Comparison of ENCODE assay signal across 14 cellular contexts in the genomic region with DNA sequence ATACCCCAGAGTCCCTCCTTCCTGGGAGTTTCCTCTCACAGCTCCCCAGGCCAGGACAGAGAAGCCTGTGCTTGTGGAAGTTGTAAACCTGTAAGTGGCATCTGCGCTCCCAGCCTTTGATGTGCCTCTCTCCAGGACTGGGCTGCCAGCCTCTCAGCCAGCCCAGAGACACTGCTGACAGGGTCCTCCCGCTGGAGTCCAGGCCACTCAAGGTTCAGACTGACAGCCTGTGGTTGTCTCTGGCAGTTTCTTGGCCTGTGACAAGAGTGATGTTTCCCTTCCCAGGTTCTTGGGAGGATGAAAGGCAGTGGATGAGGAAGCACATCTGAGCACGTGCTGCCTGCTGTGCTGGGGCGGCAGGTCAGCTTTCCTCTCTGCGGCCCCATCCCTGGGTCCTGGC. TPM values are rescaled to one million over a fixed set of nuclear protein-coding genes. Genes with fewer than 3 reads are reported as not detected.
DNase-seq lines count a peak whose midpoint lies in the region; ATAC-seq and TF ChIP-seq lines count a peak whose summit lies in the region.
"Had no signal": no experiment of that assay in that cellular context is flagged by ENCODE, and none has a peak within 500 bp of the region (broad histone marks: within the 10 kb centered on the region; RNA-seq: fewer than 3 reads in every experiment).

No MANE protein-coding gene starts in this region.

- H4K20me1 ChIP-seq in BLaER1 = peaks cover 76% of the 10 kb centered on the region
- H4K20me1 ChIP-seq in HCT116 (ENCODE audit: insufficient read depth) = no peaks in the 10 kb centered on the region
- peaks cover 37% of the 10 kb centered on the region for H4K20me1 ChIP-seq in neural progenitor cell (ENCODE audit: low read depth)
- H4K20me1 ChIP-seq in MM.1S (ENCODE audit: insufficient read depth, low read length) = no peaks in the 10 kb centered on the region

- H3K4me2 ChIP-seq in BLaER1 = no peak overlapping the region
- H3K4me2 ChIP-seq in HCT116 (ENCODE audit: low read length) = peak overlapping the region; percentile 99
- H3K4me2 ChIP-seq in neural progenitor cell = no peak overlapping the region
- H3K4me2 ChIP-seq in MM.1S (ENCODE audit: low read depth, low read length) = no peak overlapping the region

- ATAC-seq in HCT116 (peak; percentile 14), HG03571 (IDR thresholded peaks at IDR 0.05; ENCODE audit: unreplicated experiment) (no peak), HG03280 (IDR thresholded peaks at IDR 0.05; ENCODE audit: unreplicated experiment) (no peak)
- ATAC-seq: activated T-cell treated with anti-CD3 and anti-CD28 coated beads, Interleukin-2, amount 50 U/mL, for 72 hours had no signal

- H3K4me1 ChIP-seq in BLaER1 (peaks cover 68% of the 10 kb centered on the region), HCT116 (ENCODE audit: control insufficient read depth in 1 of 2, insufficient read depth in 2 of 2, low read length in 2 of 2) (peaks cover 76 to 87% of the 10 kb centered on the region in 2 experiments), breast epithelium (peaks cover 23 to 30% of the 10 kb centered on the region in 2 donors), neural progenitor cell (peaks cover 11% of the 10 kb centered on the region), MM.1S (ENCODE audit: low read length) (0 out of 2 replicates have a peak, but pooled peaks cover 3% of the 10 kb centered on the region)

- H2AFZ ChIP-seq in HCT116 (ENCODE audit: low read depth, low read length, poor library complexity, severe bottlenecking) (no peak overlapping the region), neural progenitor cell (replicated peaks) (no peak overlapping the region), MM.1S (ENCODE audit: low read length) (no peak overlapping the region)

- BruUV-seq in HCT116 (replicated peaks; lab: Mats Ljungman, UMichigan) = no TSS peak

- POLR2A ChIA-PET in HCT116 (lab: Charles Lee) = interaction anchor here (1.2 kb wide), 1 partner anchor 8 kb away, joined by 3 read pairs; no protein-coding TSS in a partner anchor

- H3K4me3 ChIP-seq in BLaER1 (no peak overlapping the region), HCT116 (replicated peaks in 1 of 2; ENCODE audit: low read depth in 1 of 2, low read length in 2 of 2) (peak overlapping the region in 1 of 2 experiments; percentile 10; a peak in 1 of 4 replicates), breast epithelium (no peak overlapping the region), neural progenitor cell (no peak overlapping the region), MM.1S (ENCODE audit: low read length) (no peak overlapping the region)

- H3K27ac ChIP-seq in BLaER1 (no peak overlapping the region), HCT116 (ENCODE audit: low read depth, low read length) (peak overlapping the region; percentile 79), breast epithelium (peak overlapping the region; percentile 79 to 90), neural progenitor cell (no peak overlapping the region), MM.1S (ENCODE audit: low read length) (no peak overlapping the region)

- intact Hi-C loops in HCT116 (cut with micrococcal nuclease) = no loop called here
- intact Hi-C loops in breast epithelium (cut with DNase I; ENCODE audit: low total_unique reads) = no loop called here

- H3F3A ChIP-seq in neural progenitor cell (ENCODE audit: low read depth) = peaks cover 7% of the 10 kb centered on the region
- no peaks in the 10 kb centered on the region for H3F3A ChIP-seq in MM.1S (ENCODE audit: insufficient read depth, low read length)

- no peak overlapping the region for H3K27ac Mint-ChIP-seq in neural progenitor cell
- H3K27ac Mint-ChIP-seq: B cell, HFFc6 had no signal

- CTCF ChIA-PET in HCT116 (lab: Charles Lee) = no interaction called here

- no peak for TF ChIP-seq POLR2A in HCT116 (IDR thresholded peaks at IDR 0.05; ENCODE audit: borderline replicate concordance, extremely low read depth, insufficient read depth, insufficient read length)
- no peak for TF ChIP-seq POLR2A in breast epithelium (IDR thresholded peaks at IDR 0.05)

- no peak overlapping the region for H3K4me3 Mint-ChIP-seq in neural progenitor cell
- H3K4me3 Mint-ChIP-seq: activated T-cell treated with anti-CD3 and anti-CD28 coated beads, Interleukin-2, amount 50 U/mL, for 72 hours; B cell; HFFc6 had no signal

- peaks cover 1% of the 10 kb centered on the region for H3K36me3 Mint-ChIP-seq in neural progenitor cell

- H3K4me1 Mint-ChIP-seq in neural progenitor cell = peaks cover 34% of the 10 kb centered on the region

- H3K9me3 Mint-ChIP-seq in neural progenitor cell = no peaks in the 10 kb centered on the region
- H3K9me3 Mint-ChIP-seq: activated T-cell treated with anti-CD3 and anti-CD28 coated beads, Interleukin-2, amount 50 U/mL, for 72 hours; HFFc6 had no signal

- H3K9ac ChIP-seq in BLaER1 = peak overlapping the region; percentile 17; the same call in 1 of the 2 replicates
- H3K9ac ChIP-seq in HCT116 (ENCODE audit: low read length) = peak overlapping the region; percentile 51
- peak overlapping the region; percentile 2 for H3K9ac ChIP-seq in neural progenitor cell
- no peak overlapping the region for H3K9ac ChIP-seq in MM.1S (ENCODE audit: low read length)

- no peaks in the 10 kb centered on the region for H3K9me2 ChIP-seq in HCT116 (ENCODE audit: insufficient read depth)
- H3K9me2 ChIP-seq in MM.1S (replicated peaks; ENCODE audit: insufficient read depth, low read length) = no peaks in the 10 kb centered on the region

- peaks cover 25% of the 10 kb centered on the region for H3K36me3 ChIP-seq in BLaER1
- no peaks in the 10 kb centered on the region for H3K36me3 ChIP-seq in HCT116 (ENCODE audit: control insufficient read depth in 1 of 2, insufficient read depth in 2 of 2, low read length in 2 of 2)
- H3K36me3 ChIP-seq in breast epithelium = no peaks in the 10 kb centered on the region
- H3K36me3 ChIP-seq in neural progenitor cell = no peaks in the 10 kb centered on the region
- H3K36me3 ChIP-seq in MM.1S (replicated peaks; ENCODE audit: insufficient read depth, low read length) = no peaks in the 10 kb centered on the region

- TF ChIP-seq CTCF in HCT116 (IDR thresholded peaks at IDR 0.05 in 2 of 3, conservative IDR thresholded peaks at IDR 0.05 in 1 of 3; ENCODE audit: borderline replicate concordance in 1 of 3, insufficient read depth in 1 of 3, low read depth in 2 of 3, low read length in 2 of 3) (no peak), breast epithelium (IDR thresholded peaks at IDR 0.05) (no peak), neural progenitor cell (IDR thresholded peaks at IDR 0.05) (no peak), MM.1S (IDR thresholded peaks at IDR 0.05; ENCODE audit: low read length) (no peak)

- no peaks in the 10 kb centered on the region for H3K9me3 ChIP-seq in BLaER1
- no peaks in the 10 kb centered on the region for H3K9me3 ChIP-seq in HCT116 (ENCODE audit: control insufficient read depth in 1 of 2, insufficient read depth in 1 of 2, low read depth in 1 of 2, low read length in 2 of 2)
- no peaks in the 10 kb centered on the region for H3K9me3 ChIP-seq in breast epithelium
- H3K9me3 ChIP-seq in neural progenitor cell (ENCODE audit: low read depth) = no peaks in the 10 kb centered on the region
- no peaks in the 10 kb centered on the region for H3K9me3 ChIP-seq in MM.1S (replicated peaks; ENCODE audit: insufficient read depth, low read length)

- H3K27me3 ChIP-seq in BLaER1 (no peaks in the 10 kb centered on the region), HCT116 (ENCODE audit: insufficient read depth, low read length) (no peaks in the 10 kb centered on the region), breast epithelium (no peaks in the 10 kb centered on the region), neural progenitor cell (no peaks in the 10 kb centered on the region), MM.1S (replicated peaks; ENCODE audit: insufficient read depth, low read length) (no peaks in the 10 kb centered on the region)

- RAD21 ChIA-PET in HCT116 (lab: Charles Lee; ENCODE audit: low non-redundant PET in 1 of 2, low total read pairs in 2 of 2, uncharacterized antibody in 2 of 2, unreplicated experiment in 2 of 2) = no interaction called here

- H3K27me3 Mint-ChIP-seq in neural progenitor cell (ENCODE audit: insufficient read depth, low read depth) = peaks cover 9% of the 10 kb centered on the region
- H3K27me3 Mint-ChIP-seq: B cell had no signal

- H3K79me2 ChIP-seq in HCT116 (ENCODE audit: insufficient read depth, low read length) = peaks cover 73% of the 10 kb centered on the region
- peaks cover 10% of the 10 kb centered on the region for H3K79me2 ChIP-seq in neural progenitor cell (ENCODE audit: low read depth)
- H3K79me2 ChIP-seq in MM.1S (ENCODE audit: low read length) = peaks cover 51% of the 10 kb centered on the region

- TF ChIP-seq RAD21 in HCT116 (IDR thresholded peaks at IDR 0.05; ENCODE audit: low read depth) = no peak

- DNase-seq in HCT116 (ENCODE audit: low read depth, low spot score) = no peak
- no peak for DNase-seq in breast epithelium (ENCODE audit: low spot score in 2 of 2)
- no peak for DNase-seq in neural progenitor cell (ENCODE audit: low spot score)
- DNase-seq in SHP77 (lab: John Stamatoyannopoulos, UW) = no peak
- no peak for DNase-seq in MM.1S
- DNase-seq: activated T-cell treated with anti-CD3 and anti-CD28 coated beads, Interleukin-2, amount 50 U/mL, for 72 hours; GDM1; HFFc6; NCI-H187; stimulated activated CD4-positive, alpha-beta T cell treated with anti-CD3 and anti-CD28 coated beads, Interleukin-2, amount 100 ng/mL, for 24 hours had no signal

TF ChIP-seq in HCT116, 20 proteins besides CTCF, POLR2A, EP300 and RAD21:
- no peak for TF ChIP-seq EZH2 (IDR thresholded peaks at IDR 0.05)
- TF ChIP-seq EGR1 (IDR thresholded peaks at IDR 0.05; ENCODE audit: low read depth) = no peak
- peak; percentile 78 for TF ChIP-seq TCF7L2 (IDR thresholded peaks at IDR 0.05; ENCODE audit: borderline replicate concordance, extremely low read depth, insufficient read depth, insufficient read length)
- TF ChIP-seq POLR2AphosphoS5 (IDR thresholded peaks at IDR 0.05; ENCODE audit: low read depth, low read length) = 0 out of 2 replicates have a peak, but pooled peaks have one; percentile 21
- no peak for TF ChIP-seq ELF1 (IDR thresholded peaks at IDR 0.05; ENCODE audit: borderline replicate concordance, low read depth)
- no peak for TF ChIP-seq ZFX (IDR thresholded peaks at IDR 0.05)
- TF ChIP-seq YY1 (IDR thresholded peaks at IDR 0.05; ENCODE audit: extremely low read depth, insufficient replicate concordance, low read depth, low read length) = no peak
- TF ChIP-seq SIN3A (IDR thresholded peaks at IDR 0.05; ENCODE audit: low read depth) = no peak
- TF ChIP-seq EZH2phosphoT487 (IDR thresholded peaks at IDR 0.05; ENCODE audit: borderline replicate concordance) = no peak
- TF ChIP-seq ZNF274 (IDR thresholded peaks at IDR 0.05; ENCODE audit: low read depth, low read length) = no peak
- TF ChIP-seq SP1 (IDR thresholded peaks at IDR 0.05; ENCODE audit: low read depth) = no peak

RNA-seq across cellular contexts. Expression of a gene that starts 3.0 kb away (rescaled TPM):
- 34.5 TPM for total RNA-seq in HCT116 (2021; ENCODE audit: unreplicated experiment)
- polyA plus RNA-seq in HCT116 (2012) = 25.5 and 30.3 TPM in 2 replicates
- 10 to 100 TPM; 32.8 to 57.3 (median 55.1) TPM for total RNA-seq in breast epithelium
- total RNA-seq in neural progenitor cell (ENCODE audit: low replicate concordance) = 5.6 and 11.6 TPM in 2 replicates

RNA-seq across cellular contexts. Expression of a gene that starts 18.7 kb away (rescaled TPM):
- total RNA-seq in HCT116 (2021; ENCODE audit: unreplicated experiment) (45.8 TPM), breast epithelium (under 1 TPM in 1 of 3 donors, not detected in 2; 0.64 TPM), neural progenitor cell (ENCODE audit: low replicate concordance) (42.8 and 55.0 TPM in 2 replicates)
- 39.0 and 50.3 TPM in 2 replicates for polyA plus RNA-seq in HCT116 (2012)
- total RNA-seq: B cell had no signal

Comparison
In these comparisons a context has a peak if more than half of its experiments do, and no peak if none do; other contexts are left out.
1. H3K27ac ChIP-seq: peak in HCT116 (single experiment) and breast epithelium (2 of 2); none in BLaER1 (single experiment), neural progenitor cell (single experiment) and MM.1S (single experiment).
2. RNA of a gene that starts 18.7 kb away (total RNA-seq): 42.8 to 55.0 TPM in neural progenitor cell and 45.8 TPM in HCT116 (single experiment); 0.64 TPM in breast epithelium; every median in the first group is over 10 times any median in the second.